ENCODE assay signal across 1 cellular context in the genomic region with DNA sequence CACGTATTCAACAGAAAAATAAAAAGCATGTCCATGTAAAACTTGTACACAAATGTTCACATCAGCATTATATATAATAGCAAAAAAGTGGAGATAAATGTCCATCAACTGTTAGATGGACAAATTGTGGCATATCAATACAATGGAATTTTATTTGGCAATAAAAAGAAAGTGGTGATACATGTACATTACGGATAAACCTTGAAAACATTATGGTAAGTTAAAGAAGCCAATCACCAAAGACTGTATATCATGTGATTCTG.
TF ChIP-seq lines count a peak whose summit lies in the region.

No MANE protein-coding gene starts in this region.

TF ChIP-seq in WTC11, 78 proteins besides CTCF, POLR2A, EP300 and RAD21 (continued from another document):
- TF ChIP-seq, protein P1, sequence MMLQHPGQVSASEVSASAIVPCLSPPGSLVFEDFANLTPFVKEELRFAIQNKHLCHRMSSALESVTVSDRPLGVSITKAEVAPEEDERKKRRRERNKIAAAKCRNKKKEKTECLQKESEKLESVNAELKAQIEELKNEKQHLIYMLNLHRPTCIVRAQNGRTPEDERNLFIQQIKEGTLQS (CRISPR knock-in tag; conservative IDR thresholded peaks at IDR 0.05): no peak
